Comparison of ENCODE assay signal across 23 cellular contexts in genomic region chr11:77079666-77080065, GRCh38. TPM values are rescaled to one million over a fixed set of nuclear protein-coding genes. Genes with fewer than 3 reads are reported as not detected.
DNase-seq lines count a peak whose midpoint lies in the region; ATAC-seq, FAIRE-seq and TF ChIP-seq lines count a peak whose summit lies in the region.
"Had no signal": no experiment of that assay in that cellular context is flagged by ENCODE, and none has a peak within 500 bp of the region (broad histone marks: within the 10 kb centered on the region; RNA-seq: fewer than 3 reads in every experiment).

No MANE protein-coding gene starts in this region.

- DNase-seq in GM18507 (ENCODE audit: extremely low spot score, insufficient read length, low read depth) (no peak), MM.1S (peak; percentile 8), immature natural killer cell (peak in 1 of 3 donors; percentile 15), type B pancreatic cell (ENCODE audit: extremely low spot score, unreplicated experiment) (no peak), GM13976 (ENCODE audit: low spot score) (no peak), NCI-H146 treated with DMSO at 0.1 percent for 48 hours (lab: John Stamatoyannopoulos, UW; ENCODE audit: unreplicated experiment) (no peak), left lobe of liver (ENCODE audit: low spot score) (no peak)
- DNase-seq: 8988T; Calu3; CD8-positive, alpha-beta T cell; DMS79 treated with DMSO at 0.1 percent for 48 hours; EL; GM23248 had no signal

- H4K20me1 ChIP-seq in BLaER1 (no peaks in the 10 kb centered on the region), MM.1S (ENCODE audit: insufficient read depth, low read length) (no peaks in the 10 kb centered on the region)
- H4K20me1 ChIP-seq: BLaER1 treated with 17β-estradiol and CSF1 and Interleukin-3, amounts not matched to agents 10 nM and 100 nM had no signal

- H3K4me3 Mint-ChIP-seq in immature natural killer cell (peak overlapping the region; percentile 11 to 63 (median 42)), type B pancreatic cell (no peak overlapping the region)
- H3K4me3 Mint-ChIP-seq: CD8-positive, alpha-beta T cell had no signal

- in situ Hi-C loops in GM13976 (cut with MboI; ENCODE audit: low sequenced_read_pairs, unreplicated experiment) = no loop called here

- H3K9me3 ChIP-seq in BLaER1 (no peaks in the 10 kb centered on the region), MM.1S (replicated peaks; ENCODE audit: insufficient read depth, low read length) (no peaks in the 10 kb centered on the region)
- H3K9me3 ChIP-seq: HAP-1 had no signal

- no peaks in the 10 kb centered on the region for H3K79me2 ChIP-seq in MM.1S (ENCODE audit: low read length)

- H3K4me1 ChIP-seq in BLaER1 = peaks cover 54% of the 10 kb centered on the region
- 0 out of 2 replicates have a peak, but pooled peaks cover 4% of the 10 kb centered on the region for H3K4me1 ChIP-seq in MM.1S (ENCODE audit: low read length)

- H3K36me3 ChIP-seq in BLaER1 (no peaks in the 10 kb centered on the region), MM.1S (replicated peaks; ENCODE audit: insufficient read depth, low read length) (no peaks in the 10 kb centered on the region)
- H3K36me3 ChIP-seq: BLaER1 treated with 17β-estradiol and CSF1 and Interleukin-3, amounts not matched to agents 10 nM and 100 nM; HAP-1 had no signal

- TF ChIP-seq CTCF in MM.1S (IDR thresholded peaks at IDR 0.05; ENCODE audit: low read length) = no peak
- no peak for TF ChIP-seq CTCF in type B pancreatic cell (conservative IDR thresholded peaks at IDR 0.05)
- no peak for TF ChIP-seq CTCF in GM13976 (IDR thresholded peaks at IDR 0.05; ENCODE audit: borderline replicate concordance, control extremely low read depth, extremely low read depth, insufficient read depth, missing control alignments)

- H3K9me2 ChIP-seq in MM.1S (replicated peaks; ENCODE audit: insufficient read depth, low read length) = no peaks in the 10 kb centered on the region

- H3K27ac ChIP-seq in BLaER1 (no peak overlapping the region), MM.1S (ENCODE audit: low read length) (no peak overlapping the region)
- H3K27ac ChIP-seq: BLaER1 treated with 17β-estradiol and CSF1 and Interleukin-3, amounts not matched to agents 10 nM and 100 nM; GM23248; HL-60 had no signal

- H3K27me3 Mint-ChIP-seq in immature natural killer cell (ENCODE audit: low read depth in 3 of 3) (peaks cover 0 to 7% (median 6%) of the 10 kb centered on the region in 3 donors), type B pancreatic cell (no peaks in the 10 kb centered on the region)

- H3K9ac ChIP-seq in BLaER1 = no peak overlapping the region
- H3K9ac ChIP-seq in MM.1S (ENCODE audit: low read length) = no peak overlapping the region
- H3K9ac ChIP-seq: BLaER1 treated with 17β-estradiol and CSF1 and Interleukin-3, amounts not matched to agents 10 nM and 100 nM; GM23248 had no signal

- no peaks in the 10 kb centered on the region for H3K27me3 ChIP-seq in BLaER1
- no peaks in the 10 kb centered on the region for H3K27me3 ChIP-seq in MM.1S (replicated peaks; ENCODE audit: insufficient read depth, low read length)
- H3K27me3 ChIP-seq: BLaER1 treated with 17β-estradiol and CSF1 and Interleukin-3, amounts not matched to agents 10 nM and 100 nM had no signal

- peak overlapping the region; percentile 70 to 89 (median 74) for H3K27ac Mint-ChIP-seq in immature natural killer cell
- H3K27ac Mint-ChIP-seq in type B pancreatic cell = no peak overlapping the region
- H3K27ac Mint-ChIP-seq: CD8-positive, alpha-beta T cell had no signal

- H3K4me2 ChIP-seq in BLaER1 = peak overlapping the region; percentile 91
- no peak overlapping the region for H3K4me2 ChIP-seq in MM.1S (ENCODE audit: low read depth, low read length)

- ATAC-seq in left lobe of liver = no peak
- ATAC-seq: CD8-positive, alpha-beta T cell had no signal

- H3K36me3 Mint-ChIP-seq in immature natural killer cell (no peaks in the 10 kb centered on the region), type B pancreatic cell (no peaks in the 10 kb centered on the region)
- H3K36me3 Mint-ChIP-seq: CD8-positive, alpha-beta T cell had no signal

- no peak overlapping the region for H2AFZ ChIP-seq in MM.1S (ENCODE audit: low read length)
- H2AFZ ChIP-seq: GM23248 had no signal

- H3K4me1 Mint-ChIP-seq in immature natural killer cell (peaks cover 56 to 85% of the 10 kb centered on the region in 2 donors), type B pancreatic cell (ENCODE audit: unreplicated experiment) (peaks cover 6% of the 10 kb centered on the region)

- H3F3A ChIP-seq in MM.1S (ENCODE audit: insufficient read depth, low read length) = no peaks in the 10 kb centered on the region

- FAIRE-seq in GM18507 (lab: Jason Lieb, UNC) = peak; percentile 75
- FAIRE-seq: GM12892 had no signal

- no peak overlapping the region for H3K4me3 ChIP-seq in BLaER1
- H3K4me3 ChIP-seq in MM.1S (ENCODE audit: low read length) = no peak overlapping the region
- H3K4me3 ChIP-seq: BLaER1 treated with 17β-estradiol and CSF1 and Interleukin-3, amounts not matched to agents 10 nM and 100 nM; GM23248; HAP-1 had no signal

- peaks cover 0 to 2% (median 0%) of the 10 kb centered on the region in 6 donors for H3K9me3 Mint-ChIP-seq in immature natural killer cell
- H3K9me3 Mint-ChIP-seq in type B pancreatic cell = peaks cover 7% of the 10 kb centered on the region
- H3K9me3 Mint-ChIP-seq: CD8-positive, alpha-beta T cell had no signal

RNA-seq across cellular contexts. Expression of gene CAPN5, which starts 12.9 kb away (rescaled TPM):
- 10 to 100 TPM in 1 of 3 donors, 1 to 10 TPM in 2; 1.6 to 18.8 (median 6.1) TPM for polyA plus RNA-seq in immature natural killer cell
- total RNA-seq in type B pancreatic cell (ENCODE audit: low replicate concordance) (17.9 and 18.8 TPM in 2 replicates), left lobe of liver (78.1 TPM)

RNA-seq across cellular contexts. Expression of gene OMP, which starts 23.0 kb away (rescaled TPM):
- polyA plus RNA-seq in immature natural killer cell = not detected
- total RNA-seq in type B pancreatic cell (ENCODE audit: low replicate concordance) (0.86 and 0.94 TPM in 2 replicates), left lobe of liver (3.4 TPM)
- total RNA-seq: A673, G401, GM23248, H4 had no signal
- polyA plus RNA-seq: AG04450, GM23248 had no signal

RNA-seq across cellular contexts. Expression of gene B3GNT6, which starts 45.5 kb away (rescaled TPM):
- polyA plus RNA-seq in immature natural killer cell = not detected
- total RNA-seq in type B pancreatic cell (ENCODE audit: low replicate concordance) (0.29 and 0.39 TPM in 2 replicates), left lobe of liver (not detected)
- total RNA-seq: A673; CD8-positive, alpha-beta T cell; G401; GM23248; H4; HT1080 had no signal
- polyA plus RNA-seq: AG04450, GM23248 had no signal

RNA-seq across cellular contexts. Expression of gene MYO7A, which starts 48.4 kb away (rescaled TPM):
- under 1 TPM in 2 of 3 donors, not detected in 1; 0.21 to 0.45 TPM for polyA plus RNA-seq in immature natural killer cell
- 2.8 and 5.3 TPM in 2 replicates for total RNA-seq in type B pancreatic cell (ENCODE audit: low replicate concordance)
- total RNA-seq in left lobe of liver = 38.5 TPM
- total RNA-seq: A673, GM23248 had no signal
- polyA plus RNA-seq: AG04450, GM23248 had no signal
